8 cellular contexts compared by ENCODE assay signal in the genomic region with DNA sequence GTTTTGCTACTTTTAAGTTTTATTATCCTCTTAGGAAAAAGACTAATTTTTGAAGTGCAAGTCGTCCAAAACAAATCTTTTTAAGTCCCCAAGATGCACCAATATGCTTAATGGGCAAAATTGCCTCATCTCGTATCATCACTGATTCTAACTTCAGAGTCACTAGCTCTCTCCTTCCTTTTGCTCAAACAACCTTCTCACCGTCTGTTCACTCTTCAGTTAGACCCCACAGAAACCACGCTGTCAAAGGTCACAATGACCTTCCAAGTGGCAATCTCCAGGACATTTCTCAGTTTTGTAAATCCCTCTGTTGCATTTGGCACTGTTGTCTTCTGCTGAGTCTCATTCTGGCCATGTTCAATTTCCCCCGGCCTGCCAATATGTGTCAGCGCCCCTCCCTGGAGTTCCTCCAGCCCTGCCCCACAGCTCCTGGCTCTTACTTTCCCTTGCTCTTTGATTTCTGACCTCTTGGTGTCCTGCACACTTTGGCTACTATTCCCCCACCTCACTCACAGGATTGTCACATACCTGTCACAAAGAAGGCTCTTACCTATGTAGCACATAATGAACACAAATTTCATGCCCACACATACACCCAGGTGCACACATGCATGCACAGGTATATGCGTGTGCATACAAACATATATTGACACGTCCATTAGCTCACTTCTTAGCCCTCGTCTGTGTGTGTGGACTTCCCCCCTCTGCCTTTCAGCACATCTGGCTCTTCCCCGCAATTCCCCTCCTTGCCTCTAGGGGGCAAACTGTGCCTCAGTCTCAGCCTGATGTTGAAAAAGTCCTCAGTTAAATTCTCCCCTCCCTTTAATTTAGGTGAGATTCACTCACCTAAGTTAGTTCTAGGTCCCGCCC.
A peak's percentile ranks its signal among the peaks of the same experiment; 100 is the strongest.
DNase-seq lines count a peak whose midpoint lies in the region; ATAC-seq and TF ChIP-seq lines count a peak whose summit lies in the region.

No MANE protein-coding gene starts in this region.

- H3K9me3 ChIP-seq in OCI-LY1 (ENCODE audit: low read length) = no peaks in the 10 kb centered on the region
- H3K9me3 ChIP-seq in heart left ventricle = no peaks in the 10 kb centered on the region

- H3K36me3 Mint-ChIP-seq in activated T-cell treated with anti-CD3 and anti-CD28 coated beads, Interleukin-2, amount 50 U/mL, for 24 hours (ENCODE audit: low read depth) = no peaks in the 10 kb centered on the region

- no peaks in the 10 kb centered on the region for H3K4me1 Mint-ChIP-seq in activated T-cell treated with anti-CD3 and anti-CD28 coated beads, Interleukin-2, amount 50 U/mL, for 24 hours (ENCODE audit: low read depth)

- intact Hi-C loops in heart left ventricle (cut with DNase I) = loop anchor here in 7 of 10 donors (1.0 to 10.0 kb wide), 4 partner anchors 359 to 361 kb away; no protein-coding TSS in a partner anchor

- no peak for TF ChIP-seq POLR2A in heart left ventricle (IDR thresholded peaks at IDR 0.05)

- WGBS in heart left ventricle, 4 donors = 55 to 67% (median 62%) methylated on average over 11 of the region's 11 CpGs

- H3K79me2 ChIP-seq in OCI-LY1 (ENCODE audit: insufficient read depth, low read length) = no peaks in the 10 kb centered on the region

- H3K9ac ChIP-seq in OCI-LY1 (ENCODE audit: low read length) = no peak overlapping the region

- DNase-seq in NCI-H2196 (lab: John Stamatoyannopoulos, UW; ENCODE audit: unreplicated experiment) (peak; percentile 5), NCI-H2196 treated with DMSO at 0.1 percent for 48 hours (lab: John Stamatoyannopoulos, UW; ENCODE audit: unreplicated experiment) (no peak), heart left ventricle (peak in 3 of 5 donors; percentile 19 to 31 (median 31))
- peak; percentile 72 for DNase-seq in activated T-cell treated with anti-CD3 and anti-CD28 coated beads, Interleukin-2, amount 50 U/mL, for 24 hours
- DNase-seq in stimulated activated CD4-positive, alpha-beta T cell treated with anti-CD3 and anti-CD28 coated beads, Interleukin-12 subunit alpha, Interleukin-12 subunit beta, amount 100 ng/mL, for 48 hours (ENCODE audit: low read depth in 2 of 3, low spot score in 1 of 3) = peak; percentile 40 to 64 (median 43)

- no peak overlapping the region for H3K27ac Mint-ChIP-seq in activated T-cell treated with anti-CD3 and anti-CD28 coated beads, Interleukin-2, amount 50 U/mL, for 24 hours

- H3K27ac ChIP-seq in OCI-LY1 (ENCODE audit: low read depth, low read length, poor library complexity, severe bottlenecking) (no peak overlapping the region), heart left ventricle (no peak overlapping the region)

- no peaks in the 10 kb centered on the region for H3K27me3 Mint-ChIP-seq in activated T-cell treated with anti-CD3 and anti-CD28 coated beads, Interleukin-2, amount 50 U/mL, for 24 hours

- peak; percentile 74 for ATAC-seq in HG02852 (IDR thresholded peaks at IDR 0.05; ENCODE audit: unreplicated experiment)
- peak in 1 of 4 donors; percentile 45 for ATAC-seq in heart left ventricle
- no peak for ATAC-seq in GM18519 (IDR thresholded peaks at IDR 0.05; ENCODE audit: low FRiP score, unreplicated experiment)

- no peaks in the 10 kb centered on the region for H3K27me3 ChIP-seq in OCI-LY1 (ENCODE audit: insufficient read depth, low read length)
- peaks cover 0 to 8% (median 0%) of the 10 kb centered on the region in 9 donors for H3K27me3 ChIP-seq in heart left ventricle

- H3K9me2 ChIP-seq in OCI-LY1 (ENCODE audit: low read depth, low read length) = no peaks in the 10 kb centered on the region

- H3K4me1 ChIP-seq in OCI-LY1 (ENCODE audit: insufficient read depth, low read length, severe bottlenecking) (no peaks in the 10 kb centered on the region), heart left ventricle (peaks cover 0 to 8% (median 0%) of the 10 kb centered on the region in 12 donors)

- H3K4me3 Mint-ChIP-seq in activated T-cell treated with anti-CD3 and anti-CD28 coated beads, Interleukin-2, amount 50 U/mL, for 24 hours = no peak overlapping the region

- H3K36me3 ChIP-seq in OCI-LY1 (ENCODE audit: insufficient read depth, low read length) = no peaks in the 10 kb centered on the region
- no peaks in the 10 kb centered on the region for H3K36me3 ChIP-seq in heart left ventricle

- peak; percentile 87 for TF ChIP-seq CTCF in OCI-LY1 (IDR thresholded peaks at IDR 0.05; ENCODE audit: low read length)
- peak; percentile 56 to 81 (median 75) for TF ChIP-seq CTCF in heart left ventricle (IDR thresholded peaks at IDR 0.05)

- no peak overlapping the region for H2AFZ ChIP-seq in OCI-LY1 (ENCODE audit: low read length)

- no peaks in the 10 kb centered on the region for H3K9me3 Mint-ChIP-seq in activated T-cell treated with anti-CD3 and anti-CD28 coated beads, Interleukin-2, amount 50 U/mL, for 24 hours

- H3F3A ChIP-seq in OCI-LY1 (ENCODE audit: insufficient read depth, low read length) = no peaks in the 10 kb centered on the region

- no peak overlapping the region for H3K4me2 ChIP-seq in OCI-LY1 (ENCODE audit: low read length)

- H3K4me3 ChIP-seq in OCI-LY1 (ENCODE audit: low read depth, low read length, poor library complexity, severe bottlenecking) = no peak overlapping the region
- no peak overlapping the region for H3K4me3 ChIP-seq in heart left ventricle

- no peaks in the 10 kb centered on the region for H4K20me1 ChIP-seq in OCI-LY1 (ENCODE audit: insufficient read depth, low read length)
